In genomic region chr6:139282684-139283083, GRCh38 we compare ENCODE assay signal across 33 cellular contexts. TPM values are rescaled to one million over a fixed set of nuclear protein-coding genes. Genes with fewer than 3 reads are reported as not detected.
DNase-seq lines count a peak whose midpoint lies in the region; ATAC-seq and TF ChIP-seq lines count a peak whose summit lies in the region.
"Had no signal": no experiment of that assay in that cellular context is flagged by ENCODE, and none has a peak within 500 bp of the region (broad histone marks: within the 10 kb centered on the region; RNA-seq: fewer than 3 reads in every experiment).

No MANE protein-coding gene starts in this region.

- peaks cover 62 to 64% of the 10 kb centered on the region in 2 donors for H3K4me1 ChIP-seq in gastrocnemius medialis
- H3K4me1 ChIP-seq: A549, lower lobe of right lung, suprapubic skin, upper lobe of right lung had no signal

- peak overlapping the region; percentile 5 for H3K27ac Mint-ChIP-seq in activated CD4-positive, alpha-beta T cell treated with anti-CD3 and anti-CD28 coated beads, Interleukin-2, amount 10 ng/mL, durations not matched to agents 24 days and 14 days
- H3K27ac Mint-ChIP-seq: activated naive CD4-positive, alpha-beta T cell treated with anti-CD3 and anti-CD28 coated beads, Interleukin-2, amount 50 U/mL, for 24 hours; activated T-helper 2 cell treated with anti-CD3 and anti-CD28 coated beads, Interferon-gamma antibody, Interleukin-2, Interleukin-4, amounts not matched to agents 10 μg/mL and 5 μg/mL and 100 μg/mL, durations not matched to agents 14 hours and 24 hours and 36 hours; CD4-positive, alpha-beta T cell; natural killer cell; stimulated activated memory B cell treated with anti-CD40 and anti-IgM and Interleukin-4, amounts not matched to agents 10 μg/mL and 1 μg/mL and 100 μg/mL, for 72 hours had no signal

- H3K4me3 Mint-ChIP-seq in activated CD4-positive, alpha-beta T cell treated with anti-CD3 and anti-CD28 coated beads, Interleukin-2, amount 10 ng/mL, durations not matched to agents 24 days and 14 days = no peak overlapping the region
- H3K4me3 Mint-ChIP-seq: activated naive CD4-positive, alpha-beta T cell treated with anti-CD3 and anti-CD28 coated beads, Interleukin-2, amount 50 U/mL, for 24 hours; CD4-positive, alpha-beta T cell; natural killer cell; stimulated activated memory B cell treated with anti-CD40 and anti-IgM and Interleukin-4, amounts not matched to agents 10 μg/mL and 1 μg/mL and 100 μg/mL, for 72 hours had no signal

- H3K36me3 Mint-ChIP-seq in activated CD4-positive, alpha-beta T cell treated with anti-CD3 and anti-CD28 coated beads, Interleukin-2, amount 10 ng/mL, durations not matched to agents 24 days and 14 days (ENCODE audit: low read depth) = peaks cover 1% of the 10 kb centered on the region
- H3K36me3 Mint-ChIP-seq: activated naive CD4-positive, alpha-beta T cell treated with anti-CD3 and anti-CD28 coated beads, Interleukin-2, amount 50 U/mL, for 24 hours; natural killer cell had no signal

- H3K4me3 ChIP-seq in gastrocnemius medialis = no peak overlapping the region
- H3K4me3 ChIP-seq: A549, cardiac muscle cell, hepatocyte, K562, lower lobe of right lung, suprapubic skin, upper lobe of right lung had no signal

- H3K9me3 ChIP-seq in gastrocnemius medialis = no peaks in the 10 kb centered on the region
- H3K9me3 ChIP-seq: A549, lower lobe of right lung, suprapubic skin, upper lobe of right lung had no signal

- intact Hi-C loops in activated CD4-positive, alpha-beta T cell treated with anti-CD3 and anti-CD28 coated beads, Interleukin-2, amount 10 ng/mL, durations not matched to agents 24 days and 14 days (cut with micrococcal nuclease) = loop anchor here (2.0 to 5.0 kb wide), 3 partner anchors 20 to 40 kb away; no protein-coding TSS in a partner anchor
- intact Hi-C loops in gastrocnemius medialis (cut with DNase I; ENCODE audit: low total_unique reads) = no loop called here

- no peak for TF ChIP-seq CTCF in gastrocnemius medialis (IDR thresholded peaks at IDR 0.05 in 4 of 5, conservative IDR thresholded peaks at IDR 0.05 in 1 of 5)

- H3K27me3 Mint-ChIP-seq in activated CD4-positive, alpha-beta T cell treated with anti-CD3 and anti-CD28 coated beads, Interleukin-2, amount 10 ng/mL, durations not matched to agents 24 days and 14 days = no peaks in the 10 kb centered on the region
- H3K27me3 Mint-ChIP-seq: activated naive CD4-positive, alpha-beta T cell treated with anti-CD3 and anti-CD28 coated beads, Interleukin-2, amount 50 U/mL, for 24 hours; CD4-positive, alpha-beta T cell; stimulated activated memory B cell treated with anti-CD40 and anti-IgM and Interleukin-4, amounts not matched to agents 10 μg/mL and 1 μg/mL and 100 μg/mL, for 72 hours had no signal

- no peaks in the 10 kb centered on the region for H3K27me3 ChIP-seq in gastrocnemius medialis
- H3K27me3 ChIP-seq: cardiac muscle cell, hepatocyte, suprapubic skin, upper lobe of right lung had no signal

- DNase-seq in activated CD4-positive, alpha-beta T cell treated with anti-CD3 and anti-CD28 coated beads, Interleukin-2, amount 10 ng/mL, durations not matched to agents 24 days and 14 days = no peak
- DNase-seq in activated CD4-positive, alpha-beta T cell treated with anti-CD3 and anti-CD28 coated beads for 1 hour = no peak
- DNase-seq in ELR (ENCODE audit: low read depth) (peak; percentile 9), SK-MEL-5 (ENCODE audit: low read depth, low spot score) (peak; percentile 87), gastrocnemius medialis (no peak), DMS79 (lab: John Stamatoyannopoulos, UW) (no peak), SKM-1 (lab: John Stamatoyannopoulos, UW; ENCODE audit: unreplicated experiment) (no peak)
- DNase-seq: activated CD4-positive, alpha-beta T cell treated with anti-CD3 and anti-CD28 coated beads for 48 hours; AML-193; aorta; CD4-positive, alpha-beta T cell; lower lobe of right lung; natural killer cell; NCI-H1092 treated with DMSO at 0.1 percent for 48 hours; NCI-H1694 treated with DMSO at 0.1 percent for 48 hours; NCI-H2171; NCI-H524 treated with DMSO at 0.1 percent for 48 hours; NK-92 treated with Interleukin-12 subunit alpha and Interleukin-12 subunit beta, amount 100 ng/mL, for 24 hours; nucleus accumbens; PC-3; SHP77; SW 1271; upper lobe of right lung had no signal

- ATAC-seq in gastrocnemius medialis (peak in 1 of 2 donors; percentile 17), HG02588 (IDR thresholded peaks at IDR 0.05; ENCODE audit: unreplicated experiment) (no peak)
- ATAC-seq: A549; K562; lower lobe of right lung; natural killer cell; PC-3; stimulated activated memory B cell treated with anti-CD40 and anti-IgM and Interleukin-4, amounts not matched to agents 10 μg/mL and 1 μg/mL and 100 μg/mL, for 72 hours; upper lobe of right lung had no signal

- H3K9me3 Mint-ChIP-seq in activated CD4-positive, alpha-beta T cell treated with anti-CD3 and anti-CD28 coated beads, Interleukin-2, amount 10 ng/mL, durations not matched to agents 24 days and 14 days = peaks cover 16% of the 10 kb centered on the region
- H3K9me3 Mint-ChIP-seq: activated naive CD4-positive, alpha-beta T cell treated with anti-CD3 and anti-CD28 coated beads, Interleukin-2, amount 50 U/mL, for 24 hours; CD4-positive, alpha-beta T cell; natural killer cell; stimulated activated memory B cell treated with anti-CD40 and anti-IgM and Interleukin-4, amounts not matched to agents 10 μg/mL and 1 μg/mL and 100 μg/mL, for 72 hours had no signal

- in situ Hi-C loops in SK-MEL-5 (cut with HindIII; ENCODE audit: low pct_unique_long_range_greater_than_20kb, low sequenced_read_pairs) (no loop called here), gastrocnemius medialis (cut with MboI; ENCODE audit: low sequenced_read_pairs in 4 of 4) (no loop called here)

- peaks cover 32% of the 10 kb centered on the region for H3K4me1 Mint-ChIP-seq in activated CD4-positive, alpha-beta T cell treated with anti-CD3 and anti-CD28 coated beads, Interleukin-2, amount 10 ng/mL, durations not matched to agents 24 days and 14 days

- TF ChIP-seq POLR2A in gastrocnemius medialis (IDR thresholded peaks at IDR 0.05) = no peak

- no peaks in the 10 kb centered on the region for H3K36me3 ChIP-seq in gastrocnemius medialis
- H3K36me3 ChIP-seq: cardiac muscle cell, lower lobe of right lung, suprapubic skin, upper lobe of right lung had no signal

- peak overlapping the region; percentile 80 to 96 (median 94) for H3K27ac ChIP-seq in gastrocnemius medialis
- H3K27ac ChIP-seq: A549, cardiac muscle cell, hepatocyte, lower lobe of right lung, suprapubic skin, upper lobe of right lung had no signal

RNA-seq across cellular contexts. Expression of gene TXLNB, which starts 9.1 kb away (rescaled TPM):
- total RNA-seq in activated CD4-positive, alpha-beta T cell treated with anti-CD3 and anti-CD28 coated beads, Interleukin-2, amount 10 ng/mL, durations not matched to agents 24 days and 14 days = 0.09 TPM in 1 of 2 replicates, not detected in the other
- total RNA-seq in SK-MEL-5 (2014; rRNA removed; shearing (Covaris generic)) = 0.83 and 1.2 TPM in 2 replicates
- 0.37 and 0.80 TPM in 2 replicates for polyA plus RNA-seq in SK-MEL-5 (2015; cell fraction: cytosol; rRNA removed)
- polyA plus RNA-seq in SK-MEL-5 (2015; cell fraction: nucleus; rRNA removed) = 0.15 and 1.1 TPM in 2 replicates
- total RNA-seq in gastrocnemius medialis = 100 to 1,000 TPM in 2 of 4 donors, 10 to 100 TPM in 2; 58.3 to 197 (median 124) TPM
- total RNA-seq: K562, MCF 10A had no signal
- polyA plus RNA-seq: A549, K562 had no signal

Comparison
In these comparisons a context has a peak if more than half of its experiments do, and no peak if none do; other contexts are left out.
1. DNase-seq: peak in ELR (single experiment) and SK-MEL-5 (single experiment); none in activated CD4-positive, alpha-beta T cell treated with anti-CD3 and anti-CD28 coated beads, Interleukin-2, amount 10 ng/mL, durations not matched to agents 24 days and 14 days (single experiment), activated CD4-positive, alpha-beta T cell treated with anti-CD3 and anti-CD28 coated beads for 1 hour (single experiment), gastrocnemius medialis (0 of 2), DMS79 (single experiment) and SKM-1 (single experiment).
2. RNA of gene TXLNB, which starts 9.1 kb away (total RNA-seq): 58.3 to 197 TPM in gastrocnemius medialis; 0.83 to 1.2 TPM in SK-MEL-5 and 0.09 TPM in activated CD4-positive, alpha-beta T cell treated with anti-CD3 and anti-CD28 coated beads, Interleukin-2, amount 10 ng/mL, durations not matched to agents 24 days and 14 days; every median in the first group is over 10 times any median in the second.